Comparison of ENCODE assay signal across 25 cellular contexts in genomic region chr1:215279682-215280081, GRCh38.
"Had no signal": no experiment of that assay in that cellular context is flagged by ENCODE, and none has a peak within 500 bp of the region (broad histone marks: within the 10 kb centered on the region; RNA-seq: fewer than 3 reads in every experiment).

No MANE protein-coding gene starts in this region.

- H3K4me1 Mint-ChIP-seq: activated naive CD4-positive, alpha-beta T cell treated with anti-CD3 and anti-CD28 coated beads, Interleukin-2, amount 10 ng/mL, durations not matched to agents 7 days and 5 days; activated naive CD8-positive, alpha-beta T cell treated with anti-CD3 and anti-CD28 coated beads, Interleukin-2, amount 50 U/mL, for 24 hours; endodermal cell; naive B cell; neural crest cell had no signal

- H3K27ac Mint-ChIP-seq: activated naive CD4-positive, alpha-beta T cell treated with anti-CD3 and anti-CD28 coated beads, Interleukin-2, amount 10 ng/mL, durations not matched to agents 7 days and 5 days; activated naive CD8-positive, alpha-beta T cell treated with anti-CD3 and anti-CD28 coated beads, Interleukin-2, amount 50 U/mL, for 24 hours; endodermal cell; naive B cell; type B pancreatic cell had no signal

- H3K36me3 Mint-ChIP-seq: activated naive CD4-positive, alpha-beta T cell treated with anti-CD3 and anti-CD28 coated beads, Interleukin-2, amount 10 ng/mL, durations not matched to agents 7 days and 5 days; naive B cell; type B pancreatic cell had no signal

- H3K9me3 Mint-ChIP-seq: activated naive CD4-positive, alpha-beta T cell treated with anti-CD3 and anti-CD28 coated beads, Interleukin-2, amount 10 ng/mL, durations not matched to agents 7 days and 5 days; activated naive CD8-positive, alpha-beta T cell treated with anti-CD3 and anti-CD28 coated beads, Interleukin-2, amount 50 U/mL, for 24 hours; endodermal cell; neural crest cell; type B pancreatic cell had no signal

- H3K27me3 Mint-ChIP-seq: activated naive CD4-positive, alpha-beta T cell treated with anti-CD3 and anti-CD28 coated beads, Interleukin-2, amount 10 ng/mL, durations not matched to agents 7 days and 5 days; activated naive CD8-positive, alpha-beta T cell treated with anti-CD3 and anti-CD28 coated beads, Interleukin-2, amount 50 U/mL, for 24 hours; naive B cell; type B pancreatic cell had no signal

- H3K4me3 ChIP-seq: heart left ventricle, prostate gland, stomach had no signal

- H3K27me3 ChIP-seq: brain microvascular endothelial cell, heart left ventricle, stomach had no signal

- H3K36me3 ChIP-seq: brain microvascular endothelial cell, heart left ventricle, prostate gland, stomach had no signal

- H3K4me3 Mint-ChIP-seq: activated naive CD4-positive, alpha-beta T cell treated with anti-CD3 and anti-CD28 coated beads, Interleukin-2, amount 10 ng/mL, durations not matched to agents 7 days and 5 days; activated naive CD8-positive, alpha-beta T cell treated with anti-CD3 and anti-CD28 coated beads, Interleukin-2, amount 50 U/mL, for 24 hours; endodermal cell; naive B cell; neural crest cell; type B pancreatic cell had no signal

- ATAC-seq: activated naive CD8-positive, alpha-beta T cell treated with anti-CD3 and anti-CD28 coated beads, Interleukin-2, amount 50 U/mL, for 24 hours; heart left ventricle; left ventricle myocardium superior; right cardiac atrium had no signal

- H3K9me3 ChIP-seq: heart left ventricle, prostate gland, stomach had no signal

- H3K27ac ChIP-seq: brain microvascular endothelial cell, heart left ventricle, prostate gland, stomach, VCaP had no signal

- H3K4me1 ChIP-seq: heart left ventricle, prostate gland, stomach had no signal

- DNase-seq: activated CD4-positive, CD25-positive, alpha-beta regulatory T cell treated with anti-CD3 and anti-CD28 coated beads, Interleukin-2, amount 50 U/mL, for 72 hours; activated CD8-positive, alpha-beta memory T cell treated with anti-CD3 and anti-CD28 coated beads for 24 hours; activated CD8-positive, alpha-beta memory T cell treated with anti-CD3 and anti-CD28 coated beads, Interleukin-2, amount 50 U/mL, for 48 hours; activated effector memory CD4-positive, alpha-beta T cell treated with Interleukin-2 at 50 U/mL for 16 hours; activated naive CD4-positive, alpha-beta T cell treated with anti-CD3 and anti-CD28 coated beads, Interleukin-2, amount 10 ng/mL, durations not matched to agents 7 days and 5 days; activated naive CD8-positive, alpha-beta T cell treated with anti-CD3 and anti-CD28 coated beads, Interleukin-2, amount 50 U/mL, for 24 hours; activated T-cell treated with anti-CD3 and anti-CD28 coated beads, Interleukin-2, amount 50 U/mL, for 48 hours; aorta; brain microvascular endothelial cell; central memory CD4-positive, alpha-beta T cell; endodermal cell; erythroblast; foreskin melanocyte; heart left ventricle; left ventricle myocardium superior; naive B cell; right cardiac atrium; small intestine; stimulated activated CD4-positive, alpha-beta T cell treated with anti-CD3 and anti-CD28 coated beads, Interleukin-15, amount 100 ng/mL, for 24 hours; stimulated activated CD4-positive, alpha-beta T cell treated with anti-CD3 and anti-CD28 coated beads, Interleukin-2, amount 100 ng/mL, for 48 hours; stomach had no signal
